Comparison of ENCODE assay signal across 8 cellular contexts in the genomic region with DNA sequence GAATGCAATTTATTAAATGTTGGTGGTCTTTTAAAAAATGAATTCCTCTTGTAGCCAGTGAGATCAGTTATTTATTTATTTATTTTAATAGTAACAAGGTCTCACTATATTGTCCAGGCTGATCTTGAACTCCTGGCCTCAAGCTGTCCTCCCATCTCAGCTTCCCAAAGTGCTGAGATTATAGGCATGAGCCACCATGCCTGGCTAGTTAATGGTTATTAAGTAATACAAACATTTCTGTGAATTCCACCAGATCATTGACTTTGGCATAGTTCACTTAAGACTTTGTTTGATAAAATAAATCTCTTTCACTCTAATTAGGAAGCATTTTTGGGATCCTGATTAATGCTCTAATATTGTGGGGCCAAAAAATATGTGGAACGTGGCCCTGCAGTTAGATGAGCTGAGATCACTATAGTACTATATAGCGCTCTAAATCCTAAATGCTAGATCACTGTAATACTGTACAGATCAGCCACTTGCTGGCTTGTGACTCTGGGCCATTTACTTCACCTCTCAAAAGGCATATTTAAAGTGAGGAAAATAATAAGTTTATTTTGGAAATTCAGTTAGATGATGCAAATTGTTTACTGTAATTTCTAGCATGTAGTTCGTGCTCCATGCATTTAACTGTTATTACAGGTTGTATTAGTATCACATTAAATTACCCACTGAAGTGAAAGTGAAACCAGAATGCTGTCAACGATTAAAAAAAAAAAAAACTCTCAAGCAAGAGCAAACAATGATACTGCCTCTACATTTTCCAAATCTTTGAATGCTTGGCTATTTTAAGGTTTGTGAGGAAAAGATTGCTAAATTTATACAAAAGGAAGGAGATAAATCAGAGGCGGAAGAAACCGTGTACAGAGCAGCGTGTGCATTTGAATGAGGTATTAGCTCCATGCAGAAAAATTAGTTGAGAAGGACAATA. TPM values are rescaled to one million over a fixed set of nuclear protein-coding genes. Genes with fewer than 3 reads are reported as not detected.
DNase-seq lines count a peak whose midpoint lies in the region; ATAC-seq and TF ChIP-seq lines count a peak whose summit lies in the region.

No MANE protein-coding gene starts in this region.

- BruUV-seq in IMR-90 (replicated peaks; lab: Mats Ljungman, UMichigan), result no TSS peak

- H3K9me3 ChIP-seq in IMR-90 (ENCODE audit: control insufficient read depth, insufficient read depth, low read length) (no peaks in the 10 kb centered on the region), adrenal gland (replicated peaks in 1 of 3) (no peaks in the 10 kb centered on the region), right lobe of liver (no peaks in the 10 kb centered on the region), aorta (ENCODE audit: control insufficient read depth, low read length) (no peaks in the 10 kb centered on the region)

- intact Hi-C loops in IMR-90 (cut with micrococcal nuclease), result no loop called here
- intact Hi-C loops in adrenal gland (cut with DNase I), result no loop called here
- intact Hi-C loops in right lobe of liver (cut with DNase I), result no loop called here
- intact Hi-C loops in aorta (cut with DNase I), result no loop called here

- H2AFZ ChIP-seq in IMR-90 (replicated peaks; ENCODE audit: low read length, poor library complexity), result no peak overlapping the region

- DNase-seq in AG09309 (ENCODE audit: low read depth), result no peak
- peak; percentile 44 for DNase-seq in IMR-90
- DNase-seq in adrenal gland, result no peak
- DNase-seq in right lobe of liver, result no peak
- DNase-seq in aorta, result no peak
- DNase-seq in SKM-1 treated with dmso at 0.1 percent for 144 hours (lab: John Stamatoyannopoulos, UW; ENCODE audit: unreplicated experiment), result no peak

- peak overlapping the region; percentile 74; the same call in 1 of the 2 replicates for H3K18ac ChIP-seq in IMR-90 (ENCODE audit: low read depth, low read length)

- peak overlapping the region; percentile 99 for H3K4me2 ChIP-seq in IMR-90 (ENCODE audit: low read depth, low read length)

- no peak overlapping the region for H2AK9ac ChIP-seq in IMR-90 (replicated peaks; ENCODE audit: low read depth, low read length, poor library complexity)

- H2BK5ac ChIP-seq in IMR-90 (ENCODE audit: low read depth, low read length, poor library complexity, severe bottlenecking), result peak overlapping the region; percentile 59

- peak overlapping the region; percentile 72 for H2AK5ac ChIP-seq in IMR-90 (ENCODE audit: low read depth, low read length)

- H3K56ac ChIP-seq in IMR-90 (ENCODE audit: extremely low read depth, insufficient read depth, low read length), result peak overlapping the region; percentile 66; the same call in 1 of the 2 replicates

- H3K4me1 ChIP-seq in IMR-90 (ENCODE audit: control insufficient read depth, insufficient read depth, low read length) (peaks cover 3% of the 10 kb centered on the region), adrenal gland (replicated peaks in 1 of 2) (peaks cover 29 to 31% of the 10 kb centered on the region in 2 donors), right lobe of liver (peaks cover 0 to 42% (median 17%) of the 10 kb centered on the region in 4 donors), aorta (ENCODE audit: control insufficient read depth in 1 of 2, insufficient read depth in 2 of 2, low read length in 2 of 2) (peaks cover 1 to 6% of the 10 kb centered on the region in 2 donors)

- TF ChIP-seq POLR2A in IMR-90 (IDR thresholded peaks at IDR 0.05; ENCODE audit: low read depth, low read length) (no peak), adrenal gland (IDR thresholded peaks at IDR 0.05) (no peak), right lobe of liver (IDR thresholded peaks at IDR 0.05) (no peak)

- H4K91ac ChIP-seq in IMR-90 (ENCODE audit: insufficient read depth, low read depth, low read length), result peak overlapping the region; percentile 2; the same call in 1 of the 2 replicates

- peak overlapping the region; percentile 11; the same call in 1 of the 2 replicates for H2BK20ac ChIP-seq in IMR-90 (ENCODE audit: low read depth, low read length)

- no peak for TF ChIP-seq RAD21 in IMR-90 (IDR thresholded peaks at IDR 0.05; ENCODE audit: low read length)

- H3K27me3 ChIP-seq in IMR-90 (ENCODE audit: control insufficient read depth, insufficient read depth, low read length) (no peaks in the 10 kb centered on the region), adrenal gland (no peaks in the 10 kb centered on the region), right lobe of liver (no peaks in the 10 kb centered on the region), aorta (ENCODE audit: control insufficient read depth in 1 of 2, insufficient read depth in 2 of 2, low read length in 1 of 2) (no peaks in the 10 kb centered on the region)

- peak overlapping the region; percentile 90; the same call in 1 of the 2 replicates for H3K9ac ChIP-seq in IMR-90 (ENCODE audit: low read depth, low read length)

- in situ Hi-C loops in IMR-90 (cut with MboI; ENCODE audit: low sequenced_read_pairs), result no loop called here

- H3K4ac ChIP-seq in IMR-90 (ENCODE audit: low read depth, low read length), result peak overlapping the region; percentile 48; the same call in 1 of the 2 replicates

- ATAC-seq in IMR-90 (ENCODE audit: low read depth) (peak; percentile 42), right lobe of liver (peak; percentile 70 to 79 (median 75)), aorta (ENCODE audit: low FRiP score) (peak; percentile 42), GM19328 (IDR thresholded peaks at IDR 0.05; ENCODE audit: unreplicated experiment) (no peak), GM21447 (IDR thresholded peaks at IDR 0.05; ENCODE audit: unreplicated experiment) (no peak)

- peak overlapping the region; percentile 24 for H3K4me3 ChIP-seq in AG09309 (ENCODE audit: control insufficient read depth, low read depth, low read length)
- H3K4me3 ChIP-seq in IMR-90 (ENCODE audit: insufficient read depth, low read depth, low read length), result peak overlapping the region; percentile 53; the same call in 1 of the 2 replicates
- H3K4me3 ChIP-seq in adrenal gland, result peak overlapping the region in 2 of 4 donors; percentile 15 to 57
- peak overlapping the region; percentile 17 to 51 (median 33) for H3K4me3 ChIP-seq in right lobe of liver
- H3K4me3 ChIP-seq in aorta (ENCODE audit: low read length in 2 of 2), result peak overlapping the region; percentile 66 to 70

- CTCF ChIA-PET in IMR-90 (lab: Yijun Ruan, JAX), result no interaction called here

- no peak overlapping the region for H3K23ac ChIP-seq in IMR-90 (ENCODE audit: low read depth, low read length)

- TF ChIP-seq CTCF in AG09309 (IDR thresholded peaks at IDR 0.05; ENCODE audit: control insufficient read depth, insufficient read depth, low read depth, low read length, missing control alignments), result no peak
- no peak for TF ChIP-seq CTCF in IMR-90 (conservative IDR thresholded peaks at IDR 0.05; ENCODE audit: low read depth, low read length)
- no peak for TF ChIP-seq CTCF in adrenal gland (IDR thresholded peaks at IDR 0.05)
- no peak for TF ChIP-seq CTCF in right lobe of liver (IDR thresholded peaks at IDR 0.05)

- POLR2A ChIA-PET in IMR-90 (lab: Charles Lee; ENCODE audit: unreplicated experiment), result no interaction called here

- dilution Hi-C loops in IMR-90 (cut with HindIII; ENCODE audit: low sequenced_read_pairs, unreplicated experiment), result no loop called here

- H3K14ac ChIP-seq in IMR-90 (replicated peaks; ENCODE audit: low read depth, low read length), result peak overlapping the region; percentile 47; the same call in 1 of the 2 replicates

- H3K27ac ChIP-seq in IMR-90 (ENCODE audit: insufficient read depth, low read length), result peak overlapping the region; percentile 69; the same call in 1 of the 2 replicates
- H3K27ac ChIP-seq in adrenal gland, result peak overlapping the region; percentile 30 to 78 (median 74)
- H3K27ac ChIP-seq in right lobe of liver, result peak overlapping the region; percentile 37 to 81 (median 79)
- peak overlapping the region; percentile 57 to 76 for H3K27ac ChIP-seq in aorta (ENCODE audit: low read depth in 1 of 2, low read length in 2 of 2)

- H3K79me1 ChIP-seq in IMR-90 (ENCODE audit: low read depth in 1 of 2, low read length in 2 of 2), result peaks cover 14 to 38% of the 10 kb centered on the region in 2 experiments

- peak overlapping the region; percentile 45 for H4K5ac ChIP-seq in IMR-90 (ENCODE audit: low read depth, low read length)

- H4K8ac ChIP-seq in IMR-90 (ENCODE audit: low read depth in 2 of 2, low read length in 2 of 2), result peak overlapping the region; percentile 4 to 51; a peak in 2 of 4 replicates

- no peak overlapping the region; the same call in 2 of the 3 replicates for H2BK15ac ChIP-seq in IMR-90 (ENCODE audit: low read depth, low read length)

- H2BK120ac ChIP-seq in IMR-90 (ENCODE audit: low read depth, low read length), result peak overlapping the region; percentile 62

- H4K20me1 ChIP-seq in IMR-90 (ENCODE audit: insufficient read depth, low read length), result no peaks in the 10 kb centered on the region

- peaks cover 6% of the 10 kb centered on the region; the same call in 1 of the 2 replicates for H3K9me1 ChIP-seq in IMR-90 (ENCODE audit: insufficient read depth, low read length)

- WGBS in IMR-90 (ENCODE audit: extremely low coverage in 2 of 2, insufficient read length in 1 of 2), 2 experiments, result 41% methylated on average over 3 of the region's 7 CpGs; no CpG with 5 or more reads in 1 of the 2 experiments
- 13 to 21% (median 18%) methylated on average over 7 of the region's 7 CpGs for WGBS in adrenal gland, 4 donors
- 2% methylated on average over 7 of the region's 7 CpGs for WGBS in right lobe of liver (ENCODE audit: insufficient coverage, low coverage, low lambda C conversion rate, missing lambda C conversion rate)
- WGBS in aorta, 2 donors, result 1% methylated on average over 7 of the region's 7 CpGs

- H3K36me3 ChIP-seq in IMR-90 (ENCODE audit: control insufficient read depth, insufficient read depth, low read length) (no peaks in the 10 kb centered on the region), adrenal gland (replicated peaks in 1 of 2) (no peaks in the 10 kb centered on the region), right lobe of liver (no peaks in the 10 kb centered on the region), aorta (ENCODE audit: control insufficient read depth in 1 of 2, insufficient read depth in 2 of 2, low read length in 1 of 2) (no peaks in the 10 kb centered on the region)

RNA-seq across cellular contexts. Expression of a gene that starts 15.9 kb away (rescaled TPM):
- total RNA-seq in IMR-90 (2012; rRNA removed) (53.8 and 54.7 TPM in 2 replicates), adrenal gland (100 to 1,000 TPM in 1 of 8 donors, 10 to 100 TPM in 7; 30.4 to 236 (median 58.7) TPM), right lobe of liver (10 to 100 TPM in 5 of 6 experiments, 1 to 10 TPM in 1; 9.0 to 22.3 (median 18.9) TPM), aorta (10 to 100 TPM; 27.4 to 28.5 TPM)
- polyA plus RNA-seq in IMR-90 (2012; rRNA removed) (31.1 and 34.3 TPM in 2 replicates), adrenal gland (10 to 100 TPM; 14.4 to 58.9 (median 18.6) TPM), aorta (10 to 100 TPM in 1 of 2 donors, 1 to 10 TPM in 1; 9.5 to 28.5 TPM)
- polyA plus RNA-seq in IMR-90 (2012; cell fraction: cytosol; rRNA removed), result 11.6 and 17.5 TPM in 2 replicates
- polyA plus RNA-seq in IMR-90 (2012; cell fraction: nucleus; rRNA removed; ENCODE audit: low replicate concordance), result 7.6 and 49.3 TPM in 2 replicates

RNA-seq across cellular contexts. Expression of a gene that starts 22.1 kb away (rescaled TPM):
- total RNA-seq in IMR-90 (2012; rRNA removed), result 757 and 978 TPM in 2 replicates
- polyA plus RNA-seq in IMR-90 (2012; rRNA removed), result 1,117 and 1,235 TPM in 2 replicates
- 948 and 1,147 TPM in 2 replicates for polyA plus RNA-seq in IMR-90 (2012; cell fraction: cytosol; rRNA removed)
- polyA plus RNA-seq in IMR-90 (2012; cell fraction: nucleus; rRNA removed; ENCODE audit: low replicate concordance), result 396 and 625 TPM in 2 replicates
- 100 to 1,000 TPM in 6 of 8 donors, 10 to 100 TPM in 2; 94.3 to 529 (median 365) TPM for total RNA-seq in adrenal gland
- polyA plus RNA-seq in adrenal gland, result 100 to 1,000 TPM; 135 to 357 (median 298) TPM
- 100 to 1,000 TPM in 2 of 6 experiments, 10 to 100 TPM in 4; 15.0 to 127 (median 80.7) TPM for total RNA-seq in right lobe of liver
- total RNA-seq in aorta, result 1,000 to 10,000 TPM; 3,684 to 9,611 TPM
- 1,000 to 10,000 TPM; 3,163 to 4,826 TPM for polyA plus RNA-seq in aorta

Comparison
In these comparisons a context has a peak if more than half of its experiments do, and no peak if none do; other contexts are left out.
1. ATAC-seq: peak in IMR-90 (single experiment), right lobe of liver (4 of 4) and aorta (single experiment); none in GM19328 (single experiment) and GM21447 (single experiment).
2. Peak in every context shown above with its lines, with median percentiles within 50 percentile points of each other: H3K27ac ChIP-seq.